6 cellular contexts compared by ENCODE assay signal in genomic region chr22:39045136-39045535, GRCh38. TPM values are rescaled to one million over a fixed set of nuclear protein-coding genes. Genes with fewer than 3 reads are reported as not detected.
"Had no signal": no experiment of that assay in that cellular context is flagged by ENCODE, and none has a peak within 500 bp of the region (broad histone marks: within the 10 kb centered on the region; RNA-seq: fewer than 3 reads in every experiment).

No MANE protein-coding gene starts in this region.

RNA-seq across cellular contexts. Expression of gene APOBEC3H, which starts 51.9 kb away (rescaled TPM):
- total RNA-seq: fibroblast of villous mesenchyme, gastrocnemius medialis, left lobe of liver, lower leg skin, osteoblast, psoas muscle had no signal
